9 cellular contexts compared by ENCODE assay signal in genomic region chr5:104661256-104661655, GRCh38.
"Had no signal": no experiment of that assay in that cellular context is flagged by ENCODE, and none has a peak within 500 bp of the region (broad histone marks: within the 10 kb centered on the region; RNA-seq: fewer than 3 reads in every experiment).

No MANE protein-coding gene starts in this region.

- ATAC-seq: GM23338, HCT116 had no signal

- H3K9ac ChIP-seq: GM23248 had no signal

- H2AFZ ChIP-seq: GM23248, GM23338 had no signal

- H3K4me2 ChIP-seq: GM23338 had no signal

- H3K4me3 ChIP-seq: GM23248, GM23338, HAP-1 had no signal

- H3K27ac ChIP-seq: GM23248 had no signal

- H3K9me3 ChIP-seq: HAP-1 had no signal

- H3K4me1 ChIP-seq: HAP-1 had no signal

- DNase-seq: GM23248, GOT3, H7, H9, HCEC 1CT, HFFc6 had no signal

- H3K36me3 ChIP-seq: HAP-1 had no signal
